In the genomic region with DNA sequence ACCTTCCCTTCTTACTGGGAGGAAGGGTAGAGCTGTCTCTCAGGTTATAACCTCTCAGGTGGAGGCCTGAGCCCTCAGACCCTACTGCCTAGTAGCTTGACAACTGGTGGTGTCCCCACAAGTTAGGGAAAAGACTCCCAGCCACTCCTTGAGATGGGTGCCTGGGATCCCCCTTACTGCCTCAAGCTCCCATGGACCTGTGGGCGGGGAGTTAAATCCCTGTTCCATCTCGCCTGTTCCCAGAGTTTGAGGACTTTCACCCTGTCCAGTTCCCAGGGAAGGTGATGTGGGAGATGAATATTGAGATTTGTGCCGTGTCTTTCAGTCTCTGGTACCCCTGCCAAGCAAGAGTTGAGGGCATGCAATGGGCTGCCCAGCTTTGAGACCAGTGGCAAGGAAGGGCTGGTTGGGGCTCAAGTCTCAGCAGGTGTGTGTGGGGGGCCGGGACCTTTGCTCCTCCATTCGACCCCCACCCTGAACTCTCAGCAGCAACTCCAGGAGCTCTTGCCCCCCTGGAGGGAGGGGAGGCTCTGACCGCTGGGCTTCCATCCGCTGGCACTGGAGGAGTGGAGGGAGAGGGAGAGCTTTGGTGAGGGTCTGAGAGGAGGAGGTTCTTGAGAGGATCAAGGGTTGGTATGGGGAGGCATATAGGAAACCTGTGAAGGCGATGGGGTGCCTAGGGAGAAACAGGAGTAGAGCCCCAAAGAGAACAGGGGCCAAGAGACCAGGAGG, we compare ENCODE assay signal across 9 cellular contexts. TPM values are rescaled to one million over a fixed set of nuclear protein-coding genes. Genes with fewer than 3 reads are reported as not detected.
DNase-seq lines count a peak whose midpoint lies in the region; TF ChIP-seq lines count a peak whose summit lies in the region.
"Had no signal": no experiment of that assay in that cellular context is flagged by ENCODE, and none has a peak within 500 bp of the region (broad histone marks: within the 10 kb centered on the region; RNA-seq: fewer than 3 reads in every experiment).

No MANE protein-coding gene starts in this region.

- no peak for DNase-seq in activated naive CD4-positive, alpha-beta T cell treated with anti-CD3 and anti-CD28 coated beads, Interleukin-2, amount 10 ng/mL, durations not matched to agents 7 days and 5 days
- no peak for DNase-seq in activated naive CD4-positive, alpha-beta T cell (lab: John Stamatoyannopoulos, UW)
- DNase-seq in astrocyte of the cerebellum (ENCODE audit: low read depth): no peak
- no peak for DNase-seq in mesothelial cell of epicardium (ENCODE audit: low spot score in 2 of 2, unreplicated experiment in 2 of 2)
- no peak for DNase-seq in type B pancreatic cell (ENCODE audit: extremely low spot score, unreplicated experiment)
- no peak for DNase-seq in superior temporal gyrus (ENCODE audit: extremely low spot score)
- no peak for DNase-seq in GDM1 (lab: John Stamatoyannopoulos, UW)
- DNase-seq in midbrain (lab: John Stamatoyannopoulos, UW): no peak
- DNase-seq: SHP77 treated with DMSO at 0.1 percent for 48 hours had no signal

- H3K4me3 Mint-ChIP-seq in activated naive CD4-positive, alpha-beta T cell treated with anti-CD3 and anti-CD28 coated beads, Interleukin-2, amount 10 ng/mL, durations not matched to agents 7 days and 5 days: peak overlapping the region; percentile 100
- peak overlapping the region; percentile 40 for H3K4me3 Mint-ChIP-seq in mesothelial cell of epicardium
- H3K4me3 Mint-ChIP-seq in type B pancreatic cell: peak overlapping the region; percentile 34

- peaks cover 57% of the 10 kb centered on the region for H3K36me3 Mint-ChIP-seq in activated naive CD4-positive, alpha-beta T cell treated with anti-CD3 and anti-CD28 coated beads, Interleukin-2, amount 10 ng/mL, durations not matched to agents 7 days and 5 days
- H3K36me3 Mint-ChIP-seq in mesothelial cell of epicardium: peaks cover 13% of the 10 kb centered on the region
- peaks cover 11% of the 10 kb centered on the region for H3K36me3 Mint-ChIP-seq in type B pancreatic cell

- H3K9me3 Mint-ChIP-seq in activated naive CD4-positive, alpha-beta T cell treated with anti-CD3 and anti-CD28 coated beads, Interleukin-2, amount 10 ng/mL, durations not matched to agents 7 days and 5 days: no peaks in the 10 kb centered on the region
- H3K9me3 Mint-ChIP-seq in mesothelial cell of epicardium: no peaks in the 10 kb centered on the region
- no peaks in the 10 kb centered on the region for H3K9me3 Mint-ChIP-seq in type B pancreatic cell

- peak overlapping the region; percentile 98 for H3K27ac Mint-ChIP-seq in activated naive CD4-positive, alpha-beta T cell treated with anti-CD3 and anti-CD28 coated beads, Interleukin-2, amount 10 ng/mL, durations not matched to agents 7 days and 5 days
- H3K27ac Mint-ChIP-seq in mesothelial cell of epicardium (peak overlapping the region; percentile 94), type B pancreatic cell (peak overlapping the region; percentile 77)

- H3K4me3 ChIP-seq in astrocyte of the cerebellum (ENCODE audit: low read depth, low read length): peak overlapping the region; percentile 74

- CTCF ChIA-PET in activated naive CD4-positive, alpha-beta T cell treated with anti-CD3 and anti-CD28 coated beads, Interleukin-2, amount 10 ng/mL, durations not matched to agents 7 days and 5 days (lab: Charles Lee): interaction anchor here (0.9 to 1.7 kb wide), 3 partner anchors 9 to 73 kb away, joined by 5 to 6 read pairs (median 5); no protein-coding TSS in a partner anchor

- peaks cover 5% of the 10 kb centered on the region for H3K27me3 Mint-ChIP-seq in activated naive CD4-positive, alpha-beta T cell treated with anti-CD3 and anti-CD28 coated beads, Interleukin-2, amount 10 ng/mL, durations not matched to agents 7 days and 5 days
- H3K27me3 Mint-ChIP-seq in mesothelial cell of epicardium (ENCODE audit: low read depth): no peaks in the 10 kb centered on the region
- H3K27me3 Mint-ChIP-seq in type B pancreatic cell: no peaks in the 10 kb centered on the region

- in situ Hi-C loops in astrocyte of the cerebellum (cut with HindIII; ENCODE audit: low sequenced_read_pairs): no loop called here

- TF ChIP-seq CTCF in astrocyte of the cerebellum (IDR thresholded peaks at IDR 0.05; ENCODE audit: low read depth, low read length, missing control alignments) (no peak), mesothelial cell of epicardium (IDR thresholded peaks at IDR 0.05; ENCODE audit: unreplicated experiment) (no peak), type B pancreatic cell (conservative IDR thresholded peaks at IDR 0.05) (no peak)

- H3K4me1 Mint-ChIP-seq in activated naive CD4-positive, alpha-beta T cell treated with anti-CD3 and anti-CD28 coated beads, Interleukin-2, amount 10 ng/mL, durations not matched to agents 7 days and 5 days: peaks cover 59% of the 10 kb centered on the region
- H3K4me1 Mint-ChIP-seq in mesothelial cell of epicardium (peaks cover 70% of the 10 kb centered on the region), type B pancreatic cell (ENCODE audit: unreplicated experiment) (peaks cover 50% of the 10 kb centered on the region)

RNA-seq across cellular contexts. Expression of gene PBX2, which starts 1.1 kb away (rescaled TPM):
- total RNA-seq in mesothelial cell of epicardium (236 to 250 TPM (median 246 TPM) in 3 replicates), type B pancreatic cell (ENCODE audit: low replicate concordance) (137 and 166 TPM in 2 replicates)

RNA-seq across cellular contexts. Expression of gene GPSM3, which starts 1.3 kb away (rescaled TPM):
- total RNA-seq in mesothelial cell of epicardium (7.6 to 10.1 TPM (median 8.6 TPM) in 3 replicates), type B pancreatic cell (ENCODE audit: low replicate concordance) (0.48 and 3.3 TPM in 2 replicates)

RNA-seq across cellular contexts. Expression of gene AGER, which starts 7.1 kb away (rescaled TPM):
- total RNA-seq in mesothelial cell of epicardium (23.7 to 28.1 TPM (median 27.5 TPM) in 3 replicates), type B pancreatic cell (ENCODE audit: low replicate concordance) (11.1 and 16.9 TPM in 2 replicates)

RNA-seq across cellular contexts. Expression of gene RNF5, which starts 12.9 kb away (rescaled TPM):
- total RNA-seq in mesothelial cell of epicardium: 60.7 to 62.8 TPM (median 62.1 TPM) in 3 replicates
- 49.4 and 69.2 TPM in 2 replicates for total RNA-seq in type B pancreatic cell (ENCODE audit: low replicate concordance)

RNA-seq across cellular contexts. Expression of gene AGPAT1, which starts 15.2 kb away (rescaled TPM):
- total RNA-seq in mesothelial cell of epicardium (63.2 to 69.0 TPM (median 64.6 TPM) in 3 replicates), type B pancreatic cell (ENCODE audit: low replicate concordance) (64.1 and 76.3 TPM in 2 replicates)

Comparison
In these comparisons a context has a peak if more than half of its experiments do, and no peak if none do; other contexts are left out.
1. H3K4me3 Mint-ChIP-seq: peak in every context shown above with its lines; median percentile 100 in activated naive CD4-positive, alpha-beta T cell treated with anti-CD3 and anti-CD28 coated beads, Interleukin-2, amount 10 ng/mL, durations not matched to agents 7 days and 5 days; 40 in mesothelial cell of epicardium; 34 in type B pancreatic cell.